Comparison of ENCODE assay signal across 22 cellular contexts in the genomic region with DNA sequence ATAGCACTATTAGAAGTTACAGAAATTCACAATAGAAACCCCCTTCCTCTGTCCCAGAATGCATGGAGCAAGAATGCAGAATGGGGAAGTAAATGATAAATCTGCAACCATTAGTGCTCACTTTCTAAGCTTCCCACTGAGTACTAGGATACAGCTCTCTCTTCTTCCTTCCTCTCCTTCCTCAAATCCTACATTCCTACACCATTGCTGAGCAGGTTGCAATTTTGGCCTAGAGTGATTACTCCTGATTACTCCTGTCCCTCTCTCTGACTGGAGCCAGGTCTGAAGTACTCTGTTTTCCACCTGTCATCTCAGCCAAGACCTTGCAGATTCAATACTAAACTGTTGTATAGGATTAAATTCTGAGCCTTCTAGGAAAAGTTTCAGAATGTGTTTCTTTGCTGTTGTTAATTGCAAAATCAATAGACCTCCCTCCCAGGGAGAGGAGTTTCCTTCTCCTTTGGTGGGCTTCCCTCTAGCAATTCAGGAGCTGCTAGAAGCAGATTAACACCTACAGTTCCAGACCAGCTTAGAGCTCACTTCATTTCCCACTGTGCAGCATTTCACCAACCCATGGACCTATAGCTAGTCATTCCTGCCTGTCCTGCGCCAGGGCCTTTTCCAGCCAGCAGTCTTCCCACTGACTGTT.
DNase-seq lines count a peak whose midpoint lies in the region; ATAC-seq and TF ChIP-seq lines count a peak whose summit lies in the region.
"Had no signal": no experiment of that assay in that cellular context is flagged by ENCODE, and none has a peak within 500 bp of the region (broad histone marks: within the 10 kb centered on the region; RNA-seq: fewer than 3 reads in every experiment).

No MANE protein-coding gene starts in this region.

- ATAC-seq in Right ventricle myocardium superior (ENCODE audit: poor library complexity), result no peak
- ATAC-seq: activated naive CD4-positive, alpha-beta T cell treated with anti-CD3 and anti-CD28 coated beads, Interleukin-2, amount 50 U/mL, for 72 hours; gastrocnemius medialis; naive thymus-derived CD4-positive, alpha-beta T cell had no signal

- peaks cover 52% of the 10 kb centered on the region for H3K4me1 Mint-ChIP-seq in type B pancreatic cell (ENCODE audit: unreplicated experiment)

- WGBS in mesenchymal stem cell, result 92% methylated on average over 1 of the region's 1 CpG

- peak overlapping the region; percentile 0 for H3K27ac Mint-ChIP-seq in type B pancreatic cell
- H3K27ac Mint-ChIP-seq: activated naive CD4-positive, alpha-beta T cell treated with anti-CD3 and anti-CD28 coated beads, Interleukin-2, amount 50 U/mL, for 72 hours; activated T-helper 2 cell treated with anti-CD3 and anti-CD28 coated beads, Interferon-gamma antibody, Interleukin-2, Interleukin-4, amounts not matched to agents 10 μg/mL and 5 μg/mL and 100 μg/mL, durations not matched to agents 14 hours and 24 hours and 36 hours; T-helper 2 cell treated with Interferon-gamma antibody and Interleukin-4, amounts not matched to agents 5 μg/mL and 100 μg/mL, for 36 hours had no signal

- H3K27ac ChIP-seq in cardiac muscle cell (peak overlapping the region; percentile 55), mesenchymal stem cell (ENCODE audit: low read length, poor library complexity, severe bottlenecking) (no peak overlapping the region)
- H3K27ac ChIP-seq: gastrocnemius medialis, upper lobe of left lung had no signal

- H3K9ac ChIP-seq in mesenchymal stem cell (ENCODE audit: low read length), result no peak overlapping the region

- H2BK12ac ChIP-seq in mesenchymal stem cell (ENCODE audit: low read length in 2 of 2), result peak overlapping the region in 1 of 2 experiments; percentile 21

- H3K9me3 ChIP-seq in cardiac muscle cell (ENCODE audit: low read depth) (no peaks in the 10 kb centered on the region), mesenchymal stem cell (ENCODE audit: control insufficient read depth, low read length) (no peaks in the 10 kb centered on the region)
- H3K9me3 ChIP-seq: gastrocnemius medialis, upper lobe of left lung had no signal

- TF ChIP-seq CTCF in cardiac muscle cell (IDR thresholded peaks at IDR 0.05; ENCODE audit: low read depth, low read length) (no peak), NB4 (IDR thresholded peaks at IDR 0.05; ENCODE audit: low read depth, low read length) (no peak), type B pancreatic cell (conservative IDR thresholded peaks at IDR 0.05) (no peak)

- H3K9me3 Mint-ChIP-seq in type B pancreatic cell, result peaks cover 11% of the 10 kb centered on the region
- H3K9me3 Mint-ChIP-seq: activated naive CD4-positive, alpha-beta T cell treated with anti-CD3 and anti-CD28 coated beads, Interleukin-2, amount 50 U/mL, for 72 hours; activated T-helper 2 cell treated with anti-CD3 and anti-CD28 coated beads, Interferon-gamma antibody, Interleukin-2, Interleukin-4, amounts not matched to agents 10 μg/mL and 5 μg/mL and 100 μg/mL, durations not matched to agents 14 hours and 24 hours and 36 hours; naive thymus-derived CD4-positive, alpha-beta T cell; T-helper 2 cell treated with Interferon-gamma antibody and Interleukin-4, amounts not matched to agents 5 μg/mL and 100 μg/mL, for 36 hours had no signal

- intact Hi-C loops in Right ventricle myocardium superior (cut with DNase I), result no loop called here

- H3K4me3 Mint-ChIP-seq in type B pancreatic cell, result peak overlapping the region; percentile 4
- H3K4me3 Mint-ChIP-seq: naive thymus-derived CD4-positive, alpha-beta T cell; T-helper 2 cell treated with Interferon-gamma antibody and Interleukin-4, amounts not matched to agents 5 μg/mL and 100 μg/mL, for 36 hours had no signal

- H3K36me3 ChIP-seq in cardiac muscle cell (no peaks in the 10 kb centered on the region), mesenchymal stem cell (ENCODE audit: control insufficient read depth in 1 of 2, insufficient read depth in 2 of 2, low read depth in 1 of 2, low read length in 2 of 2) (no peaks in the 10 kb centered on the region)
- H3K36me3 ChIP-seq: gastrocnemius medialis, upper lobe of left lung had no signal

- H2AFZ ChIP-seq in mesenchymal stem cell (ENCODE audit: low read depth, low read length), result no peak overlapping the region

- no peak overlapping the region for H3K23ac ChIP-seq in mesenchymal stem cell (ENCODE audit: low read length in 2 of 2)

- TF ChIP-seq POLR2A in NB4 (IDR thresholded peaks at IDR 0.05; ENCODE audit: extremely low read depth, insufficient read length), result no peak

- H3K4me3 ChIP-seq in cardiac muscle cell (no peak overlapping the region), NB4 (ENCODE audit: low read depth, low read length) (no peak overlapping the region), mesenchymal stem cell (ENCODE audit: insufficient read depth in 1 of 2, low read depth in 1 of 2, low read length in 2 of 2) (no peak overlapping the region)
- H3K4me3 ChIP-seq: gastrocnemius medialis, upper lobe of left lung had no signal

- no peak overlapping the region for H2BK15ac ChIP-seq in mesenchymal stem cell (ENCODE audit: low read depth, poor library complexity, severe bottlenecking)

- H4K8ac ChIP-seq in mesenchymal stem cell (ENCODE audit: low read length), result no peak overlapping the region

- H3K4me1 ChIP-seq in cardiac muscle cell (ENCODE audit: low read depth), result peaks cover 52% of the 10 kb centered on the region
- peaks cover 5% of the 10 kb centered on the region for H3K4me1 ChIP-seq in mesenchymal stem cell (ENCODE audit: control insufficient read depth, insufficient read depth, low read depth, low read length)

- H3K4ac ChIP-seq in mesenchymal stem cell (ENCODE audit: low read depth in 1 of 2, low read length in 2 of 2), result no peak overlapping the region

- no peak overlapping the region for H2BK120ac ChIP-seq in mesenchymal stem cell (ENCODE audit: low read depth, low read length)

- no peaks in the 10 kb centered on the region for H3K27me3 Mint-ChIP-seq in type B pancreatic cell
- H3K27me3 Mint-ChIP-seq: naive thymus-derived CD4-positive, alpha-beta T cell had no signal

- DNase-seq in cardiac muscle cell (ENCODE audit: low read depth in 1 of 2, low spot score in 1 of 2) (peak in 1 of 2 donors; percentile 11), Right ventricle myocardium superior (no peak), NB4 (ENCODE audit: low read depth) (peak; percentile 4), mesenchymal stem cell (no peak), type B pancreatic cell (ENCODE audit: extremely low spot score, unreplicated experiment) (no peak), COLO829 (ENCODE audit: low spot score) (no peak), GM19238 (ENCODE audit: insufficient read length, low spot score) (no peak), NCI-H1694 treated with DMSO at 0.1 percent for 48 hours (lab: John Stamatoyannopoulos, UW) (no peak)
- DNase-seq: activated CD4-positive, alpha-beta T cell treated with anti-CD3 and anti-CD28 coated beads for 48 hours; DMS153; gastrocnemius medialis; H7; naive thymus-derived CD4-positive, alpha-beta T cell; NCI-H1092 treated with DMSO at 0.1 percent for 48 hours; NCI-H187 treated with DMSO at 0.1 percent for 48 hours; occipital lobe; stimulated activated CD4-positive, alpha-beta T cell treated with anti-CD3 and anti-CD28 coated beads, Interleukin-15, amount 100 ng/mL, for 24 hours; stimulated activated CD4-positive, alpha-beta T cell treated with anti-CD3 and anti-CD28 coated beads, Interleukin-4, amount 100 ng/mL, for 4 hours had no signal

- peaks cover 5% of the 10 kb centered on the region for H3K36me3 Mint-ChIP-seq in type B pancreatic cell

- no peak overlapping the region for H3K14ac ChIP-seq in mesenchymal stem cell (ENCODE audit: low read length in 2 of 2)

- H2AK5ac ChIP-seq in mesenchymal stem cell (ENCODE audit: low read length, severe bottlenecking), result no peak overlapping the region

- no peak overlapping the region for H2BK5ac ChIP-seq in mesenchymal stem cell (ENCODE audit: low read depth, low read length, poor library complexity, severe bottlenecking)

- peak overlapping the region; percentile 50 to 72 for H3K18ac ChIP-seq in mesenchymal stem cell (ENCODE audit: low read depth in 1 of 2, low read length in 2 of 2)

- no peak overlapping the region for H3K4me2 ChIP-seq in mesenchymal stem cell (ENCODE audit: low read length, poor library complexity, severe bottlenecking)

- H3K27me3 ChIP-seq in cardiac muscle cell (no peaks in the 10 kb centered on the region), mesenchymal stem cell (ENCODE audit: control insufficient read depth in 1 of 2, insufficient read depth in 1 of 2, low read length in 2 of 2) (no peaks in the 10 kb centered on the region)
- H3K27me3 ChIP-seq: gastrocnemius medialis, upper lobe of left lung had no signal

- no peaks in the 10 kb centered on the region for H3K79me1 ChIP-seq in mesenchymal stem cell (replicated peaks; ENCODE audit: low read length, poor library complexity, severe bottlenecking)

- H4K91ac ChIP-seq in mesenchymal stem cell (ENCODE audit: low read length), result no peak overlapping the region
